In the genomic region with DNA sequence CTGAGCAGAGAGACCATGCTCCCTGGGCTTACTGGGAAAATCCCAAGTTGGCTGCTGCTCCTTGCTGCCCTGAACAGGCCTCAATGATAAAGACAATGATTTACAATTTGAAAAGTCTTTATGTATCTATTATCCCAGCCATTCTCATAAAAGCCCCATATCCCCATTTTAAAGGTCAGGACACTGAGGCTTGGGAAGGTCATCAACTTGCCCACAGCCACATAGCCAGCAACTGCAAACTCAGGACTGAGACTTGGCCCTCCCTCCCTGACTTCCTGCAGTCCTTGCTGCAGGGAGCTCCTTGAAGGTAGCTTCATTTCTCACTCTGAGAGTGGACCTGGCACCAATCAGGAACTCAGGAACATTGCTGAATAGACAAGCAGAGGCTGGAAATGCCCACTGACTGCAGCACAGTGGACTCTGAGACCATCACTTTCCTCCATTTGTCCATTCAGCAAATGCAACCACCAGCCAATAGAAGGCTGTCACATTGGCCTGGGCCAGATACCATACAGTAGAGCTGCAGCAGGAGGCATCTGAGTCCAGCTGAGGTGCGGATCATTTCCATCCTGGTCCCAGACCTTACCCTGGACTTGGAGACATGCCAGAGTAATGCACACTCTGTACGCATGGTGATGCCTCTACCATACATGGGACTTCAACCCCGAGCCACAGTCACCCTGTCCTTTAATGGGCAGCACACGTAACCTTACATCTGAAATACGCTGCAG, we compare ENCODE assay signal across 12 cellular contexts. TPM values are rescaled to one million over a fixed set of nuclear protein-coding genes. Genes with fewer than 3 reads are reported as not detected.
DNase-seq lines count a peak whose midpoint lies in the region; ATAC-seq, FAIRE-seq and TF ChIP-seq lines count a peak whose summit lies in the region.
"Had no signal": no experiment of that assay in that cellular context is flagged by ENCODE, and none has a peak within 500 bp of the region (broad histone marks: within the 10 kb centered on the region; RNA-seq: fewer than 3 reads in every experiment).

No MANE protein-coding gene starts in this region.

- peaks cover 0 to 77% (median 30%) of the 10 kb centered on the region in 9 donors for H3K36me3 ChIP-seq in heart right ventricle
- H3K36me3 ChIP-seq in K562 (ENCODE audit: control insufficient read depth, insufficient read depth, low read length) = peaks cover 57% of the 10 kb centered on the region
- H3K36me3 ChIP-seq in mesenchymal stem cell (ENCODE audit: control insufficient read depth in 1 of 2, insufficient read depth in 2 of 2, low read depth in 1 of 2, low read length in 2 of 2) = peaks cover 54 to 67% of the 10 kb centered on the region in 2 experiments
- peaks cover 48% of the 10 kb centered on the region for H3K36me3 ChIP-seq in upper lobe of right lung

- H3K9me3 ChIP-seq in heart right ventricle = no peaks in the 10 kb centered on the region
- no peaks in the 10 kb centered on the region for H3K9me3 ChIP-seq in K562 (replicated peaks; ENCODE audit: control insufficient read depth, insufficient read depth, low read depth, low read length)
- H3K9me3 ChIP-seq in mesenchymal stem cell (ENCODE audit: control insufficient read depth, low read length) = no peaks in the 10 kb centered on the region
- H3K9me3 ChIP-seq in upper lobe of right lung = no peaks in the 10 kb centered on the region

- H3K79me2 ChIP-seq in K562 (ENCODE audit: control insufficient read depth, insufficient read depth, low read length) = peaks cover 14% of the 10 kb centered on the region; the same call in 2 of the 3 replicates

- no peak overlapping the region for H2AFZ ChIP-seq in K562 (ENCODE audit: low read depth, low read length)
- no peak overlapping the region for H2AFZ ChIP-seq in mesenchymal stem cell (ENCODE audit: low read depth, low read length)

- no peak overlapping the region; the same call in 1 of the 2 replicates for H3K4me2 ChIP-seq in K562 (ENCODE audit: insufficient read depth, low read length)
- H3K4me2 ChIP-seq in mesenchymal stem cell (ENCODE audit: low read length, poor library complexity, severe bottlenecking) = peak overlapping the region; percentile 15

- no peak overlapping the region for H3K23ac ChIP-seq in mesenchymal stem cell (ENCODE audit: low read length in 2 of 2)

- peaks cover 38 to 96% (median 87%) of the 10 kb centered on the region in 9 donors for H3K4me1 ChIP-seq in heart right ventricle
- H3K4me1 ChIP-seq in K562 (replicated peaks in 1 of 2; ENCODE audit: control insufficient read depth in 2 of 2, insufficient read depth in 2 of 2, low read length in 2 of 2) = peaks cover 11 to 17% of the 10 kb centered on the region in 2 experiments
- H3K4me1 ChIP-seq in mesenchymal stem cell (ENCODE audit: control insufficient read depth, insufficient read depth, low read depth, low read length) = peaks cover 67% of the 10 kb centered on the region
- peaks cover 58% of the 10 kb centered on the region for H3K4me1 ChIP-seq in upper lobe of right lung

- no peak overlapping the region for H2BK5ac ChIP-seq in mesenchymal stem cell (ENCODE audit: low read depth, low read length, poor library complexity, severe bottlenecking)

- POLR2A ChIA-PET in K562 (lab: Yijun Ruan, JAX) = interaction anchor here (0.6 to 1.1 kb wide), 3 partner anchors 8 to 53 kb away, joined by 3 read pairs; no protein-coding TSS in a partner anchor

- FAIRE-seq in K562 (lab: Jason Lieb, UNC) = no peak
- FAIRE-seq: GM12892 had no signal

- peak overlapping the region; percentile 78 to 93 (median 88) for H3K27ac ChIP-seq in heart right ventricle
- peak overlapping the region; percentile 23; the same call in 2 of the 3 replicates for H3K27ac ChIP-seq in K562 (ENCODE audit: extremely low read depth, low read depth, low read length)
- peak overlapping the region; percentile 86 for H3K27ac ChIP-seq in mesenchymal stem cell (ENCODE audit: low read length, poor library complexity, severe bottlenecking)
- H3K27ac ChIP-seq in upper lobe of right lung = peak overlapping the region; percentile 44

- in situ Hi-C loops in K562 (cut with MboI) = no loop called here

- peak overlapping the region; percentile 58 for H4K8ac ChIP-seq in mesenchymal stem cell (ENCODE audit: low read length)

- no peak for TF ChIP-seq RAD21 in K562 (CRISPR knock-in tag; conservative IDR thresholded peaks at IDR 0.05 in 1 of 2, IDR thresholded peaks at IDR 0.05 in 1 of 2)

- CTCF ChIA-PET in K562 (lab: Yijun Ruan, JAX; ENCODE audit: low intra/inter-chr PET ratio) = no interaction called here

- no peak overlapping the region for H3K4me3 ChIP-seq in heart right ventricle
- no peak overlapping the region for H3K4me3 ChIP-seq in K562
- peak overlapping the region in 1 of 2 experiments; percentile 4 for H3K4me3 ChIP-seq in mesenchymal stem cell (ENCODE audit: insufficient read depth in 1 of 2, low read depth in 1 of 2, low read length in 2 of 2)
- H3K4me3 ChIP-seq in upper lobe of right lung = no peak overlapping the region

- peaks cover 36% of the 10 kb centered on the region for H4K20me1 ChIP-seq in K562 (replicated peaks; ENCODE audit: control insufficient read depth, insufficient read depth, low read length)

- H3K14ac ChIP-seq in mesenchymal stem cell (ENCODE audit: low read length in 2 of 2) = peak overlapping the region in 1 of 2 experiments; percentile 12

- TF ChIP-seq CTCF in heart right ventricle (IDR thresholded peaks at IDR 0.05) (no peak), K562 (IDR thresholded peaks at IDR 0.05 in 2 of 3, conservative IDR thresholded peaks at IDR 0.05 in 1 of 3; ENCODE audit: insufficient read depth in 2 of 3, low read depth in 1 of 3, low read length in 3 of 3) (no peak), upper lobe of right lung (IDR thresholded peaks at IDR 0.05) (no peak)

- no peak overlapping the region for H2BK120ac ChIP-seq in mesenchymal stem cell (ENCODE audit: low read depth, low read length)

- H3K18ac ChIP-seq in mesenchymal stem cell (ENCODE audit: low read depth in 1 of 2, low read length in 2 of 2) = peak overlapping the region; percentile 87 to 95

- H3K4ac ChIP-seq in mesenchymal stem cell (ENCODE audit: low read depth in 1 of 2, low read length in 2 of 2) = peak overlapping the region; percentile 49 to 74

- intact Hi-C loops in heart right ventricle (cut with DNase I) = loop anchor here in 1 of 10 donors (5.0 kb wide), 1 partner anchor 45 kb away; no protein-coding TSS in a partner anchor
- intact Hi-C loops in Right ventricle myocardium inferior (cut with DNase I) = loop anchor here (2.0 to 5.0 kb wide), 2 partner anchors 18 to 175 kb away; a partner anchor contains a TSS
- intact Hi-C loops in K562 (cut with micrococcal nuclease) = no loop called here
- intact Hi-C loops in upper lobe of right lung (cut with DNase I) = no loop called here

- no peak for TF ChIP-seq EP300 in K562 (IDR thresholded peaks at IDR 0.05; ENCODE audit: low read length)

- H2BK12ac ChIP-seq in mesenchymal stem cell (ENCODE audit: low read length in 2 of 2) = peak overlapping the region; percentile 75 to 93

- H3K27me3 ChIP-seq in heart right ventricle (no peaks in the 10 kb centered on the region), K562 (ENCODE audit: control insufficient read depth in 2 of 2, insufficient read depth in 2 of 2, low read length in 2 of 2) (no peaks in the 10 kb centered on the region; a peak in 1 of 5 replicates), mesenchymal stem cell (ENCODE audit: control insufficient read depth in 1 of 2, insufficient read depth in 1 of 2, low read length in 2 of 2) (peaks cover 0 to 13% of the 10 kb centered on the region in 2 experiments), upper lobe of right lung (no peaks in the 10 kb centered on the region)

- H3K9me1 ChIP-seq in K562 (ENCODE audit: control insufficient read depth, insufficient read depth, low read length) = peaks cover 17% of the 10 kb centered on the region

- H2BK15ac ChIP-seq in mesenchymal stem cell (ENCODE audit: low read depth, poor library complexity, severe bottlenecking) = no peak overlapping the region

- DNase-seq in heart right ventricle (no peak), Right ventricle myocardium inferior (ENCODE audit: missing footprints) (no peak), K562 (ENCODE audit: extremely low read depth in 1 of 4, low spot score in 3 of 4) (no peak), mesenchymal stem cell (no peak), upper lobe of right lung (peak; percentile 21), HCEC 1CT (no peak)
- no peak for DNase-seq in activated T-cell treated with anti-CD3 and anti-CD28 coated beads, Interleukin-2, amount 50 U/mL, for 48 hours
- DNase-seq: activated naive CD8-positive, alpha-beta T cell treated with anti-CD3 and anti-CD28 coated beads, Interleukin-2, amount 10 ng/mL, durations not matched to agents 7 days and 5 days; NCI-H1694; nephron progenitor cell had no signal

- H3K9ac ChIP-seq in K562 (ENCODE audit: insufficient read depth in 1 of 2, low read depth in 2 of 2, low read length in 2 of 2) (no peak overlapping the region), mesenchymal stem cell (ENCODE audit: low read length) (no peak overlapping the region)

- WGBS in heart right ventricle, 2 donors = 77 to 78% methylated on average over 5 of the region's 5 CpGs
- WGBS in K562 (ENCODE audit: insufficient coverage, low coverage, missing lambda C conversion rate) = 76% methylated on average over 5 of the region's 5 CpGs
- WGBS in mesenchymal stem cell = 90% methylated on average over 5 of the region's 5 CpGs

- no TSS peak for BruUV-seq in K562 (replicated peaks; lab: Mats Ljungman, UMichigan)

- peak overlapping the region; percentile 55 for H4K91ac ChIP-seq in mesenchymal stem cell (ENCODE audit: low read length)

- H3K79me1 ChIP-seq in mesenchymal stem cell (replicated peaks; ENCODE audit: low read length, poor library complexity, severe bottlenecking) = peaks cover 23% of the 10 kb centered on the region

- ATAC-seq in heart right ventricle = peak in 2 of 8 donors; percentile 0 to 15
- ATAC-seq in Right ventricle myocardium inferior = no peak
- ATAC-seq in K562 = no peak
- ATAC-seq in upper lobe of right lung = no peak
- ATAC-seq in HG03139 (IDR thresholded peaks at IDR 0.05; ENCODE audit: unreplicated experiment) = no peak

- no peak for TF ChIP-seq POLR2A in K562 (conservative IDR thresholded peaks at IDR 0.05)

- peak overlapping the region; percentile 84 for H2AK5ac ChIP-seq in mesenchymal stem cell (ENCODE audit: low read length, severe bottlenecking)

RNA-seq across cellular contexts. Expression of a gene that starts 18.3 kb away (rescaled TPM):
- 100 to 1,000 TPM; 113 to 130 (median 125) TPM for total RNA-seq in heart right ventricle
- polyA plus RNA-seq in heart right ventricle = 10 to 100 TPM; 63.8 to 78.1 TPM
- 114 TPM for total RNA-seq in Right ventricle myocardium inferior
- 107 and 139 TPM in 2 replicates for total RNA-seq in K562 (2011; cell fraction: chromatin; rRNA removed; ENCODE audit: low replicate concordance)
- total RNA-seq in K562 (2011; cell fraction: nucleolus; rRNA removed) = 57.9 and 62.4 TPM in 2 replicates
- total RNA-seq in K562 (2011; cell fraction: nucleoplasm; rRNA removed) = 79.0 and 111 TPM in 2 replicates
- total RNA-seq in K562 (2014; rRNA removed) = 40.5 and 41.2 TPM in 2 replicates
- total RNA-seq in K562 (2014; rRNA removed; fragmentation: Illumina TruSeq; extraction: Trizol) = 13.9 and 18.4 TPM in 2 replicates
- 24.1 and 24.5 TPM in 2 replicates for total RNA-seq in K562 (2015; rRNA removed; fragmentation: Illumina TruSeq; extraction: Trizol)
- 41.0 and 42.6 TPM in 2 replicates for total RNA-seq in K562 (2021)
- polyA plus RNA-seq in K562 (2011; rRNA removed) = 26.9 and 35.4 TPM in 2 replicates
- polyA plus RNA-seq in K562 (2011; cell fraction: cytosol; rRNA removed) = 23.2 and 26.3 TPM in 2 replicates
- polyA plus RNA-seq in K562 (2011; cell fraction: nucleus; rRNA removed) = 43.5 and 44.0 TPM in 2 replicates
- polyA plus RNA-seq in K562 (2012) = 37.0 and 57.9 TPM in 2 replicates
- 25.3 and 26.4 TPM in 2 replicates for polyA plus RNA-seq in K562 (2014; fragmentation: Illumina TruSeq; extraction: Trizol)
- polyA plus RNA-seq in K562 (2014; fragmentation: Nextera tagmentation; extraction: Ambion mirVana) = under 1 TPM; 0.46 to 0.99 TPM
- polyA plus RNA-seq in K562 (2014; rRNA removed) = 24.6 and 33.5 TPM in 2 replicates
- 50.2 and 55.3 TPM in 2 replicates for polyA minus RNA-seq in K562 (2011; rRNA and poly(A)+ RNA removed)
- 31.5 and 54.0 TPM in 2 replicates for polyA minus RNA-seq in K562 (2011; cell fraction: cytosol; rRNA and poly(A)+ RNA removed)
- polyA minus RNA-seq in K562 (2011; cell fraction: nucleus; rRNA and poly(A)+ RNA removed) = 33.0 and 56.4 TPM in 2 replicates
- polyA plus RNA-seq in mesenchymal stem cell (2013, experiment 1 of 2) = 50.6 TPM
- polyA plus RNA-seq in mesenchymal stem cell (2013, experiment 2 of 2) = 50.3 TPM
- 120 TPM for total RNA-seq in upper lobe of right lung

RNA-seq across cellular contexts. Expression of a gene that starts 42.2 kb away (rescaled TPM):
- total RNA-seq in heart right ventricle = 100 to 1,000 TPM; 208 to 990 (median 601) TPM
- polyA plus RNA-seq in heart right ventricle = 1,000 to 10,000 TPM; 1,059 to 1,234 TPM
- 627 TPM for total RNA-seq in Right ventricle myocardium inferior
- 0.28 and 0.32 TPM in 2 replicates for total RNA-seq in K562 (2011; cell fraction: chromatin; rRNA removed; ENCODE audit: low replicate concordance)
- 0.83 TPM in 1 of 2 replicates, not detected in the other for total RNA-seq in K562 (2011; cell fraction: nucleolus; rRNA removed)
- total RNA-seq in K562 (2011; cell fraction: nucleoplasm; rRNA removed) = not detected in 2 replicates
- not detected in 2 replicates for total RNA-seq in K562 (2014; rRNA removed)
- not detected in 2 replicates for total RNA-seq in K562 (2014; rRNA removed; fragmentation: Illumina TruSeq; extraction: Trizol)
- total RNA-seq in K562 (2015; rRNA removed; fragmentation: Illumina TruSeq; extraction: Trizol) = not detected in 2 replicates
- total RNA-seq in K562 (2021) = 0.72 and 0.86 TPM in 2 replicates
- polyA plus RNA-seq in K562 (2011; rRNA removed) = 0.16 TPM in 1 of 2 replicates, not detected in the other
- 0.10 and 0.44 TPM in 2 replicates for polyA plus RNA-seq in K562 (2011; cell fraction: cytosol; rRNA removed)
- polyA plus RNA-seq in K562 (2011; cell fraction: nucleus; rRNA removed) = 0.10 TPM in 1 of 2 replicates, not detected in the other
- polyA plus RNA-seq in K562 (2012) = 0.87 and 2.2 TPM in 2 replicates
- polyA plus RNA-seq in K562 (2014; fragmentation: Illumina TruSeq; extraction: Trizol) = 0.25 TPM in 1 of 2 replicates, not detected in the other
- polyA plus RNA-seq in K562 (2014; fragmentation: Nextera tagmentation; extraction: Ambion mirVana) = not detected
- not detected in 2 replicates for polyA plus RNA-seq in K562 (2014; rRNA removed)
- not detected in 2 replicates for polyA minus RNA-seq in K562 (2011; rRNA and poly(A)+ RNA removed)
- polyA minus RNA-seq in K562 (2011; cell fraction: cytosol; rRNA and poly(A)+ RNA removed) = 2.3 TPM in 1 of 2 replicates, not detected in the other
- not detected in 2 replicates for polyA minus RNA-seq in K562 (2011; cell fraction: nucleus; rRNA and poly(A)+ RNA removed)
- 39.2 TPM for polyA plus RNA-seq in mesenchymal stem cell (2013, experiment 1 of 2)
- 40.8 TPM for polyA plus RNA-seq in mesenchymal stem cell (2013, experiment 2 of 2)
- 1,259 TPM for total RNA-seq in upper lobe of right lung
- total RNA-seq: activated naive CD8-positive, alpha-beta T cell treated with anti-CD3 and anti-CD28 coated beads, Interleukin-2, amount 10 ng/mL, durations not matched to agents 7 days and 5 days had no signal

Comparison
In these comparisons a context has a peak if more than half of its experiments do, and no peak if none do; other contexts are left out.
1. H3K27ac ChIP-seq: peak in every context shown above with its lines; median percentile 88 in heart right ventricle; 86 in mesenchymal stem cell; 44 in upper lobe of right lung; 23 in K562.
2. RNA of a gene that starts 42.2 kb away (total RNA-seq): 1,259 TPM in upper lobe of right lung (single experiment), 208 to 990 TPM in heart right ventricle and 627 TPM in Right ventricle myocardium inferior (single experiment); 0.28 to 0.86 TPM in K562; every median in the first group is over 100 times any median in the second.